In the genomic region with DNA sequence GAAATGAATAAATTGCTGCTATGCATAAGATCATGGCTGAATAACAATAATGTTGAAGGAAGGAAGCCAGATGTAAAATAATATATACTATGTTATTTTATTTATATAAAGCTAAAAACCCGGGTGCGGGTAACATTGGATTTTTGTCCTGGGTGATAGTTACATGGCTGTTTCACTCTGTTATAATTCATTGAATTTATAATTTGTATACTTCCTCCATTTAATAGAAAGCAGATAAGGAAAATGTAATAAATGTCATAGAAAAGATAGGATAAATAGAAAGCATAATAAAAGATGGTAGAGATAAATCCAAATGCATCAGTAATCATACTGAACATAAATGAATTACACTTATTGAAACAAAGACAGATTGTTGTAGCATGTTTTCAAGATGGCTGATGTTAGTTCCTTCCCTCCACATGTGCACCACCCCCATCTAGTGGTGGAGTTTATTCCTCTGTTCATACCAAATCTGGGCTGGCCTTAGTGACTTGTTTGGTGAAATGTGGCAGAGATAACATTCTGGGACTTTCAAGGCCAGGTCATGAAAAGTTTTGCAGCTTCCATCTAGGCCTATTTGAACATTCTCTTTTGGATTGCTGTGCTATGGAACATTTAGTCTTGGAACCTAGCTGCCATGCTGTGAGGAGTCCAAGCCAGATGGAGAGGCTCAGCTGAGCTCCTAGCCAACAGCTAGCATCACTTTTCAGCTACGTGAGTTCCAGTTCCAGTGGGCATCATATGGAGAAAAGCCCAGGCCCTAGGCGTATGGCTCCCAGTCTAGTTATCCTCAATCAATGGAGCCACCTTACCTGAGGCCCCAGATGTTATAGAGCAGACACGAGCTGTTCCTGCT, we compare ENCODE assay signal across 8 cellular contexts. TPM values are rescaled to one million over a fixed set of nuclear protein-coding genes. Genes with fewer than 3 reads are reported as not detected.
A peak's percentile ranks its signal among the peaks of the same experiment; 100 is the strongest.
DNase-seq lines count a peak whose midpoint lies in the region; ATAC-seq and TF ChIP-seq lines count a peak whose summit lies in the region.

No MANE protein-coding gene starts in this region.

- H3K9me3 ChIP-seq in endodermal cell (ENCODE audit: control insufficient read depth, low read length) (peaks cover 16% of the 10 kb centered on the region), thyroid gland (no peaks in the 10 kb centered on the region)

- peaks cover 5% of the 10 kb centered on the region for H3K4me1 Mint-ChIP-seq in endodermal cell
- H3K4me1 Mint-ChIP-seq in nephron progenitor cell: no peaks in the 10 kb centered on the region

- H3K36me3 ChIP-seq in endodermal cell (ENCODE audit: control insufficient read depth, insufficient read depth, low read length): peaks cover 8% of the 10 kb centered on the region
- H3K36me3 ChIP-seq in thyroid gland: no peaks in the 10 kb centered on the region

- peak in 8 of 14 donors; percentile 2 to 37 (median 20) for DNase-seq in C1 segment of cervical spinal cord (lab: John Stamatoyannopoulos, UW)
- peak; percentile 56 for DNase-seq in GM20000 (ENCODE audit: low spot score)
- DNase-seq in NCI-H226: peak; percentile 32
- peak; percentile 52 to 66 for DNase-seq in activated CD4-positive, alpha-beta T cell treated with anti-CD3 and anti-CD28 coated beads, Interleukin-2, amount 50 U/mL, for 48 hours
- DNase-seq in endodermal cell: peak; percentile 85
- peak; percentile 6 for DNase-seq in nephron progenitor cell
- peak; percentile 60 to 66 for DNase-seq in thyroid gland

- WGBS in endodermal cell (ENCODE audit: insufficient coverage in 1 of 2, insufficient read length in 1 of 2), 2 experiments: 61 to 90% methylated on average over 2 to 3 of the region's 5 CpGs
- 64 to 74% methylated on average over 5 of the region's 5 CpGs for WGBS in thyroid gland, 2 donors

- peaks cover 19% of the 10 kb centered on the region for H3K36me3 Mint-ChIP-seq in endodermal cell (ENCODE audit: low read depth)
- H3K36me3 Mint-ChIP-seq in nephron progenitor cell (ENCODE audit: low read depth): peaks cover 36% of the 10 kb centered on the region

- H3K4me3 ChIP-seq in endodermal cell (ENCODE audit: low read length): no peak overlapping the region
- H3K4me3 ChIP-seq in thyroid gland (replicated peaks in 1 of 3): no peak overlapping the region

- H3K9me3 Mint-ChIP-seq in endodermal cell (peaks cover 11% of the 10 kb centered on the region), nephron progenitor cell (peaks cover 26% of the 10 kb centered on the region)

- intact Hi-C loops in thyroid gland (cut with DNase I): loop anchor here (5.0 kb wide), 1 partner anchor 54 kb away; no protein-coding TSS in a partner anchor

- ATAC-seq in HG03045 (IDR thresholded peaks at IDR 0.05; ENCODE audit: unreplicated experiment): no peak

- TF ChIP-seq POLR2A in thyroid gland (IDR thresholded peaks at IDR 0.05): no peak

- H3K27me3 Mint-ChIP-seq in endodermal cell (ENCODE audit: insufficient read depth) (no peaks in the 10 kb centered on the region), nephron progenitor cell (ENCODE audit: low read depth, poor library complexity) (no peaks in the 10 kb centered on the region)

- no peak overlapping the region for H3K9ac ChIP-seq in endodermal cell (ENCODE audit: extremely low read depth, low read length, poor library complexity, severe bottlenecking)

- peak overlapping the region; percentile 79 for H3K27ac Mint-ChIP-seq in endodermal cell
- no peak overlapping the region for H3K27ac Mint-ChIP-seq in nephron progenitor cell

- no peak overlapping the region for H3K4me3 Mint-ChIP-seq in endodermal cell
- H3K4me3 Mint-ChIP-seq in nephron progenitor cell: no peak overlapping the region

- H3K4me1 ChIP-seq in endodermal cell (ENCODE audit: control insufficient read depth, insufficient read depth, low read length): no peaks in the 10 kb centered on the region
- no peaks in the 10 kb centered on the region for H3K4me1 ChIP-seq in thyroid gland

- H3K27ac ChIP-seq in endodermal cell (ENCODE audit: low read depth, low read length) (no peak overlapping the region), thyroid gland (no peak overlapping the region)

- H3K27me3 ChIP-seq in endodermal cell (ENCODE audit: control insufficient read depth, insufficient read depth, low read length, poor library complexity, severe bottlenecking) (no peaks in the 10 kb centered on the region), thyroid gland (no peaks in the 10 kb centered on the region)

- TF ChIP-seq CTCF in GM20000 (IDR thresholded peaks at IDR 0.05; ENCODE audit: extremely low read depth, missing control alignments) (peak; percentile 39), endodermal cell (conservative IDR thresholded peaks at IDR 0.05) (peak; percentile 89), nephron progenitor cell (IDR thresholded peaks at IDR 0.05) (peak; percentile 41), thyroid gland (IDR thresholded peaks at IDR 0.05) (peak; percentile 43 to 88 (median 76))

RNA-seq across cellular contexts. Expression of a gene that starts 46.9 kb away (rescaled TPM):
- total RNA-seq in endodermal cell (10 to 100 TPM; 30.8 to 31.4 TPM), thyroid gland (100 to 1,000 TPM in 2 of 4 donors, 10 to 100 TPM in 2; 83.2 to 149 (median 101) TPM)
- polyA plus RNA-seq in endodermal cell (2013, experiment 1 of 2): 15.7 TPM
- polyA plus RNA-seq in endodermal cell (2013, experiment 2 of 2): 18.1 TPM

Comparison
In these comparisons a context has a peak if more than half of its experiments do, and no peak if none do; other contexts are left out.
1. DNase-seq: peak in every context shown above with its lines; median percentile 85 in endodermal cell; 63 in thyroid gland; 59 in activated CD4-positive, alpha-beta T cell treated with anti-CD3 and anti-CD28 coated beads, Interleukin-2, amount 50 U/mL, for 48 hours; 56 in GM20000; 32 in NCI-H226; 20 in C1 segment of cervical spinal cord; 6 in nephron progenitor cell.
2. CTCF ChIP-seq: peak in every context shown above with its lines; median percentile 89 in endodermal cell; 76 in thyroid gland; 41 in nephron progenitor cell; 39 in GM20000.